In genomic region chr7:139727151-139727705, GRCh38 we compare ENCODE assay signal across 2 cellular contexts.
TF ChIP-seq lines count a peak whose summit lies in the region.

No MANE protein-coding gene starts in this region.

TF ChIP-seq in liver, 16 proteins besides CTCF, POLR2A, EP300 and RAD21 (continued from another document):
- no peak for TF ChIP-seq REST (IDR thresholded peaks at IDR 0.05)
TF ChIP-seq in liver: peak in this region for 0.

TF ChIP-seq in HepG2, 621 proteins besides CTCF, POLR2A, EP300 and RAD21 (continued from another document):
- TF ChIP-seq ZHX2 (IDR thresholded peaks at IDR 0.05; ENCODE audit: low read depth) (no peak), ZHX2 (CRISPR knock-in tag; IDR thresholded peaks at IDR 0.05; ENCODE audit: borderline replicate concordance) (no peak), ZBED4 (CRISPR knock-in tag; IDR thresholded peaks at IDR 0.05; ENCODE audit: borderline replicate concordance) (no peak), MLLT10 (CRISPR knock-in tag; IDR thresholded peaks at IDR 0.05) (no peak), SIX1 (CRISPR knock-in tag; IDR thresholded peaks at IDR 0.05; ENCODE audit: borderline replicate concordance) (no peak), ATF4 (CRISPR knock-in tag; IDR thresholded peaks at IDR 0.05) (no peak), PTBP1 (IDR thresholded peaks at IDR 0.05; ENCODE audit: low read depth, low read length, poor library complexity, severe bottlenecking) (no peak), HOXA9 (CRISPR knock-in tag; IDR thresholded peaks at IDR 0.05; ENCODE audit: borderline replicate concordance) (no peak), SMARCE1 (IDR thresholded peaks at IDR 0.05; ENCODE audit: borderline replicate concordance) (no peak), ZNF160 (CRISPR knock-in tag; IDR thresholded peaks at IDR 0.05) (no peak), CC2D1A (CRISPR knock-in tag; IDR thresholded peaks at IDR 0.05) (no peak), PLSCR1 (CRISPR knock-in tag; IDR thresholded peaks at IDR 0.05; ENCODE audit: borderline replicate concordance) (no peak), SP1 (IDR thresholded peaks at IDR 0.05) (no peak), SP1 (CRISPR knock-in tag; IDR thresholded peaks at IDR 0.05) (no peak)
